Comparison of ENCODE assay signal across 19 cellular contexts in the genomic region with DNA sequence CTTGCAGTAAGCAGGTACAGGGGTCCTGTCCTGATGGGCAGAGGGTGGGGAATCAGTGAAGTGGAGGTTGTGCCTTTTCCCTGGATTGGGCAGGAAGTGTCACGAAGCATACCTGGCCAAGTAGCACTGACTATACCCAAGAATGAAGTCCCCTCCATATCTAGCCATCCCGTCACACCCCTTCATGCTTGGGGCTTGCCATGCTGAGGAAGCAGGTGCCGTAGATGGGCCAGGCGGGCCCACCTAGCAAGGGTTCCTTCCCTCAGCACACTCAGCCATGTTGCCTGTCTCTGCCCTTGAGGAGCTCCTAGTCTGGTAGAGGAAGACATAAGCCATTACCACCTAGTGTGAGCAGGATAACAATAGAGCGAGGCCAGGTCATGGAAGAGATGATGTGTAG.
"Had no signal": no experiment of that assay in that cellular context is flagged by ENCODE, and none has a peak within 500 bp of the region (broad histone marks: within the 10 kb centered on the region; RNA-seq: fewer than 3 reads in every experiment).

No MANE protein-coding gene starts in this region.

- H3K4me3 Mint-ChIP-seq: activated T-cell treated with anti-CD3 and anti-CD28 coated beads, Interleukin-2, amount 50 U/mL, for 72 hours; T-cell had no signal

- H2AFZ ChIP-seq: hepatocyte had no signal

- H3K27ac Mint-ChIP-seq: activated T-cell treated with anti-CD3 and anti-CD28 coated beads, Interleukin-2, amount 50 U/mL, for 72 hours had no signal

- H3K27me3 Mint-ChIP-seq: naive B cell, T-cell had no signal

- H3K27ac ChIP-seq: colonic mucosa, esophagus squamous epithelium, hepatocyte, left lung, stomach, testis had no signal

- H3K9ac ChIP-seq: SK-N-SH had no signal

- DNase-seq: activated CD4-positive, alpha-beta T cell treated with anti-CD3 and anti-CD28 coated beads, Interleukin-2, amount 50 U/mL, for 4 hours; activated CD4-positive, CD25-positive, alpha-beta regulatory T cell treated with anti-CD3 and anti-CD28 coated beads, Interleukin-2, amount 50 U/mL, for 72 hours; activated naive CD4-positive, alpha-beta T cell treated with Interleukin-2 at 50 U/mL for 16 hours; activated T-cell treated with anti-CD3 and anti-CD28 coated beads, Interleukin-2, amount 50 U/mL, for 72 hours; central memory CD4-positive, alpha-beta T cell; colonic mucosa; esophagus squamous epithelium; kidney; left lung; mammary epithelial cell; naive B cell; retina; SK-N-SH; small intestine; stomach; T-cell; T1000; testis had no signal

- H3K4me2 ChIP-seq: hepatocyte, SK-N-SH had no signal

- H3K4me1 ChIP-seq: colonic mucosa had no signal

- H3K9me3 ChIP-seq: colonic mucosa, esophagus squamous epithelium, left lung, SK-N-SH, stomach, testis had no signal

- H3K4me3 ChIP-seq: colonic mucosa, esophagus squamous epithelium, hepatocyte, left lung, stomach, testis had no signal

- H3K9me3 Mint-ChIP-seq: activated T-cell treated with anti-CD3 and anti-CD28 coated beads, Interleukin-2, amount 50 U/mL, for 72 hours; naive B cell; T-cell had no signal

- H3K27me3 ChIP-seq: colonic mucosa, esophagus squamous epithelium, hepatocyte, left lung, stomach, testis had no signal

- ATAC-seq: activated T-cell treated with anti-CD3 and anti-CD28 coated beads, Interleukin-2, amount 50 U/mL, for 72 hours; left lung; T-cell had no signal
